ENCODE assay signal across 10 cellular contexts in the genomic region with DNA sequence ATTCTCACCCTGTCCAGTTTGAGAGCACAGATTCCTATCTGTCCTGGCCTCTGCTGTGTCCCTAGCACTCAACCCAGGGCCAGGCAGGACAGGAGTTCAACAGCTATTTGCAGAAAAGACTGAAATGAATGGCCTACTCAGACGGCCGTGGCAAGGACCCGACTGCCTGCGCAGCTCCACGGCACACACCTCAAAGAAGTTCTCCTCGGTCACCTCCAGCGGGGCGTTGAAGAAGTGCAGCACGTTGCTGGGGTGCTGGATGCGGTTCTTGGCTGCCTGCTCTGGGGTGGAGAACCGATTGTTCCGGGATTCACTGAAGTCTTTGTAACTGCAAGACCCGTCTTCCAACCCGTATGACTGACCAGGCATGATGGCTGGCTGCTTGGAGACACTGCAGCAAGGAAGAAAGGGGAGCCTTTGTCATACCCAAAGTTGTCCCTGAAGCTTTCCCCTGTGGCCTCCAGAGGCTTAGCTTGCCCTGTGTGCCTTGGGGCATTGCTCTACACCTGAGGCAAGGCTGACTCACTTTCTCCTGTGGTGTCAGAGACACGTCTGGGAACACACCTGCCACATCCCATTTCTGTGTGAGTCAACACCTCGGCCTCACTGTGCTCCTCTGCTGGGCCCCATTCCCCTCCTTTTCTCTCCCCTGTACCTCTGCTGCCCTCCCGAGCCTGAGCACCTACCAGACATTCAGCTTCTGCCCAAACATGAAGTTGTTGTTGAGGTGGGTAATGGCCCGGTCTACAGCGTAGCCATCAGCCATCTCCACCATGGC. TPM values are rescaled to one million over a fixed set of nuclear protein-coding genes. Genes with fewer than 3 reads are reported as not detected.
DNase-seq lines count a peak whose midpoint lies in the region; ATAC-seq, FAIRE-seq and TF ChIP-seq lines count a peak whose summit lies in the region.
"Had no signal": no experiment of that assay in that cellular context is flagged by ENCODE, and none has a peak within 500 bp of the region (broad histone marks: within the 10 kb centered on the region; RNA-seq: fewer than 3 reads in every experiment).

No MANE protein-coding gene starts in this region.

- H3K36me3 ChIP-seq in HUES64 (ENCODE audit: insufficient read depth, low read length) (peaks cover 82% of the 10 kb centered on the region), kidney (ENCODE audit: control insufficient read depth in 1 of 2, insufficient read depth in 2 of 2, low read length in 2 of 2) (peaks cover 61 to 72% of the 10 kb centered on the region in 2 donors)

- H3K9ac ChIP-seq in HUES64 (ENCODE audit: low read depth, low read length) (no peak overlapping the region), kidney (ENCODE audit: low read length in 2 of 2) (no peak overlapping the region)

- FAIRE-seq in kidney (lab: Jason Lieb, UNC), result no peak

- no peaks in the 10 kb centered on the region for H3K27me3 ChIP-seq in HUES64 (ENCODE audit: insufficient read depth, low read length)

- H3K4me1 ChIP-seq in HUES64 (ENCODE audit: insufficient read depth, low read length) (no peaks in the 10 kb centered on the region), kidney (ENCODE audit: control insufficient read depth in 1 of 2, insufficient read depth in 1 of 2, low read depth in 1 of 2, low read length in 2 of 2) (peaks cover 0 to 15% of the 10 kb centered on the region in 2 donors)

- H3K27ac ChIP-seq in HUES64 (ENCODE audit: low read depth, low read length) (peak overlapping the region; percentile 35; the same call in 1 of the 2 replicates), kidney (ENCODE audit: low read depth in 2 of 2, low read length in 2 of 2) (peak overlapping the region; percentile 23)

- DNase-seq in activated T-cell treated with anti-CD3 and anti-CD28 coated beads for 24 hours (ENCODE audit: low read depth), result peak; percentile 63
- DNase-seq in kidney, result no peak
- DNase-seq in stimulated activated CD4-positive, alpha-beta T cell treated with anti-CD3 and anti-CD28 coated beads, TNF-alpha, amount 100 ng/mL, for 24 hours (ENCODE audit: low read depth in 3 of 3), result peak in 2 of 3 experiments; percentile 45 to 65
- no peak for DNase-seq in NCI-H1092 (lab: John Stamatoyannopoulos, UW)
- DNase-seq in NCI-H1930 (lab: John Stamatoyannopoulos, UW), result no peak
- DNase-seq in SK-N-DZ (ENCODE audit: low spot score), result no peak

- TF ChIP-seq CTCF in kidney (IDR thresholded peaks at IDR 0.05; ENCODE audit: borderline replicate concordance, extremely low read depth, insufficient read depth), result no peak

- H3K9me3 ChIP-seq in HUES64 (ENCODE audit: insufficient read depth, low read depth, low read length) (no peaks in the 10 kb centered on the region), kidney (ENCODE audit: control insufficient read depth in 1 of 2, low read length in 2 of 2) (no peaks in the 10 kb centered on the region)

- H3K4me3 ChIP-seq in HUES64 (ENCODE audit: low read length), result no peak overlapping the region
- H3K4me3 ChIP-seq in kidney (ENCODE audit: low read length in 2 of 2), result no peak overlapping the region

- WGBS in HUES64, result 95% methylated on average over 18 of the region's 19 CpGs

- ATAC-seq in HG02642 (IDR thresholded peaks at IDR 0.05; ENCODE audit: poor library complexity, unreplicated experiment), result no peak

- intact Hi-C loops in kidney (cut with DNase I), result no loop called here

RNA-seq across cellular contexts. Expression of a gene that starts 6.8 kb away (rescaled TPM):
- polyA plus RNA-seq in HUES64 (2013, experiment 1 of 2), result 63.6 TPM
- polyA plus RNA-seq in HUES64 (2013, experiment 2 of 2), result 73.9 TPM
- 167 TPM for total RNA-seq in kidney
- 534 TPM for polyA plus RNA-seq in kidney (ENCODE audit: insufficient read depth, low read depth, low replicate concordance)
- polyA plus RNA-seq in SK-N-DZ (2014; cell fraction: cytosol; rRNA removed), result 41.5 and 44.5 TPM in 2 replicates
- polyA plus RNA-seq in SK-N-DZ (2014; cell fraction: nucleus; rRNA removed), result 25.2 and 62.0 TPM in 2 replicates

RNA-seq across cellular contexts. Expression of a gene that starts 11.4 kb away (rescaled TPM):
- polyA plus RNA-seq in HUES64 (2013, experiment 1 of 2), result 575 TPM
- 561 TPM for polyA plus RNA-seq in HUES64 (2013, experiment 2 of 2)
- total RNA-seq in kidney, result 278 TPM
- polyA plus RNA-seq in kidney (ENCODE audit: insufficient read depth, low read depth, low replicate concordance), result 168 TPM
- polyA plus RNA-seq in SK-N-DZ (2014; cell fraction: cytosol; rRNA removed), result 252 and 301 TPM in 2 replicates
- polyA plus RNA-seq in SK-N-DZ (2014; cell fraction: nucleus; rRNA removed), result 265 and 301 TPM in 2 replicates

RNA-seq across cellular contexts. Expression of a gene that starts 25.7 kb away (rescaled TPM):
- not detected for polyA plus RNA-seq in HUES64 (2013, experiment 1 of 2)
- polyA plus RNA-seq in HUES64 (2013, experiment 2 of 2), result not detected
- 12.2 TPM for total RNA-seq in kidney
- polyA plus RNA-seq in kidney (ENCODE audit: insufficient read depth, low read depth, low replicate concordance), result 1.2 TPM
- 0.30 and 1.6 TPM in 2 replicates for polyA plus RNA-seq in SK-N-DZ (2014; cell fraction: cytosol; rRNA removed)
- 1.2 and 2.6 TPM in 2 replicates for polyA plus RNA-seq in SK-N-DZ (2014; cell fraction: nucleus; rRNA removed)

RNA-seq across cellular contexts. Expression of a gene that starts 39.7 kb away (rescaled TPM):
- polyA plus RNA-seq in HUES64 (2013, experiment 1 of 2), result 3.3 TPM
- polyA plus RNA-seq in HUES64 (2013, experiment 2 of 2), result 5.3 TPM
- 13.0 TPM for total RNA-seq in kidney
- polyA plus RNA-seq in kidney (ENCODE audit: insufficient read depth, low read depth, low replicate concordance), result 9.5 TPM
- 4.5 and 5.5 TPM in 2 replicates for polyA plus RNA-seq in SK-N-DZ (2014; cell fraction: cytosol; rRNA removed)
- 3.8 and 5.1 TPM in 2 replicates for polyA plus RNA-seq in SK-N-DZ (2014; cell fraction: nucleus; rRNA removed)

RNA-seq across cellular contexts. Expression of a gene that starts 49.4 kb away (rescaled TPM):
- not detected for polyA plus RNA-seq in HUES64 (2013, experiment 1 of 2)
- 1.1 TPM for polyA plus RNA-seq in HUES64 (2013, experiment 2 of 2)
- total RNA-seq in kidney, result not detected
- 3.7 TPM for polyA plus RNA-seq in kidney (ENCODE audit: insufficient read depth, low read depth, low replicate concordance)
- 3.8 TPM in 1 of 2 replicates, not detected in the other for polyA plus RNA-seq in SK-N-DZ (2014; cell fraction: cytosol; rRNA removed)
- not detected in 2 replicates for polyA plus RNA-seq in SK-N-DZ (2014; cell fraction: nucleus; rRNA removed)
- total RNA-seq: activated CD8-positive, alpha-beta memory T cell treated with anti-CD3 and anti-CD28 coated beads for 36 hours; HT-29 had no signal

Comparison
In these comparisons a context has a peak if more than half of its experiments do, and no peak if none do; other contexts are left out.
1. DNase-seq: peak in activated T-cell treated with anti-CD3 and anti-CD28 coated beads for 24 hours (single experiment) and stimulated activated CD4-positive, alpha-beta T cell treated with anti-CD3 and anti-CD28 coated beads, TNF-alpha, amount 100 ng/mL, for 24 hours (2 of 3); none in kidney (single experiment), NCI-H1092 (single experiment), NCI-H1930 (0 of 2) and SK-N-DZ (single experiment).